In genomic region chr20:49046087-49046900, GRCh38 we compare ENCODE assay signal across 1 cellular context.
TF ChIP-seq lines count a peak whose summit lies in the region.

A gene with protein sequence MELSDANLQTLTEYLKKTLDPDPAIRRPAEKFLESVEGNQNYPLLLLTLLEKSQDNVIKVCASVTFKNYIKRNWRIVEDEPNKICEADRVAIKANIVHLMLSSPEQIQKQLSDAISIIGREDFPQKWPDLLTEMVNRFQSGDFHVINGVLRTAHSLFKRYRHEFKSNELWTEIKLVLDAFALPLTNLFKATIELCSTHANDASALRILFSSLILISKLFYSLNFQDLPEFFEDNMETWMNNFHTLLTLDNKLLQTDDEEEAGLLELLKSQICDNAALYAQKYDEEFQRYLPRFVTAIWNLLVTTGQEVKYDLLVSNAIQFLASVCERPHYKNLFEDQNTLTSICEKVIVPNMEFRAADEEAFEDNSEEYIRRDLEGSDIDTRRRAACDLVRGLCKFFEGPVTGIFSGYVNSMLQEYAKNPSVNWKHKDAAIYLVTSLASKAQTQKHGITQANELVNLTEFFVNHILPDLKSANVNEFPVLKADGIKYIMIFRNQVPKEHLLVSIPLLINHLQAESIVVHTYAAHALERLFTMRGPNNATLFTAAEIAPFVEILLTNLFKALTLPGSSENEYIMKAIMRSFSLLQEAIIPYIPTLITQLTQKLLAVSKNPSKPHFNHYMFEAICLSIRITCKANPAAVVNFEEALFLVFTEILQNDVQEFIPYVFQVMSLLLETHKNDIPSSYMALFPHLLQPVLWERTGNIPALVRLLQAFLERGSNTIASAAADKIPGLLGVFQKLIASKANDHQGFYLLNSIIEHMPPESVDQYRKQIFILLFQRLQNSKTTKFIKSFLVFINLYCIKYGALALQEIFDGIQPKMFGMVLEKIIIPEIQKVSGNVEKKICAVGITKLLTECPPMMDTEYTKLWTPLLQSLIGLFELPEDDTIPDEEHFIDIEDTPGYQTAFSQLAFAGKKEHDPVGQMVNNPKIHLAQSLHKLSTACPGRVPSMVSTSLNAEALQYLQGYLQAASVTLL (plus strand): TSS chr20:49046312. CDS start chr20:49058464, 12,152 bp downstream.

TF ChIP-seq in HepG2, 621 proteins besides CTCF, POLR2A, EP300 and RAD21 (continued from another document):
- TF ChIP-seq, protein P1, sequence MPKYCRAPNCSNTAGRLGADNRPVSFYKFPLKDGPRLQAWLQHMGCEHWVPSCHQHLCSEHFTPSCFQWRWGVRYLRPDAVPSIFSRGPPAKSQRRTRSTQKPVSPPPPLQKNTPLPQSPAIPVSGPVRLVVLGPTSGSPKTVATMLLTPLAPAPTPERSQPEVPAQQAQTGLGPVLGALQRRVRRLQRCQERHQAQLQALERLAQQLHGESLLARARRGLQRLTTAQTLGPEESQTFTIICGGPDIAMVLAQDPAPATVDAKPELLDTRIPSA (CRISPR knock-in tag; IDR thresholded peaks at IDR 0.05; ENCODE audit: borderline replicate concordance) = peak; percentile 98
- TF ChIP-seq ZFP41 (CRISPR knock-in tag; IDR thresholded peaks at IDR 0.05; ENCODE audit: borderline replicate concordance) (peak; percentile 74; the same call in 1 of the 2 replicates), ZNF446 (CRISPR knock-in tag; IDR thresholded peaks at IDR 0.05) (peak; percentile 99), SIX1 (CRISPR knock-in tag; IDR thresholded peaks at IDR 0.05; ENCODE audit: borderline replicate concordance) (no peak)
